ENCODE assay signal across 19 cellular contexts in the genomic region with DNA sequence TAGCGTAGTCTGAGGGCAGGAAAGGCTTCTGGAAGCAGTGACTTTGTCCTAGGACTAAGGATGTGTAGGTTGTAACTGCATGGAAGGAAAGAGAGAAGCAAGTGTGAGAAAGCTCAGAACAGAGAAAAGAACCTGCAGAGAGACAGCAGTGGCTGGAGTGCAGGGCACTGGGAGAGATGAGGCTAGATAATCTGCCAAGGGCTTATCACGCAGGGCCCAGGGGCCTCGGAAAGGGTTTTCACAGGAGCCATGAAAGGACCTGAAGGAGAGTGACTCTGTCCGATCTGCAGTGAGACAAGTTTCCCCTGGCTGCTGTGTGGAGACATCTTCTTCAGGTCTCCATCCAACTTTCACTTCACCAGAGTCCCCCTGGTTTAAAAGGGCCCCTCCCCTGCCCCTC. TPM values are rescaled to one million over a fixed set of nuclear protein-coding genes. Genes with fewer than 3 reads are reported as not detected.
DNase-seq lines count a peak whose midpoint lies in the region; ATAC-seq, FAIRE-seq and TF ChIP-seq lines count a peak whose summit lies in the region.
"Had no signal": no experiment of that assay in that cellular context is flagged by ENCODE, and none has a peak within 500 bp of the region (broad histone marks: within the 10 kb centered on the region; RNA-seq: fewer than 3 reads in every experiment).

No MANE protein-coding gene starts in this region.

- H4K5ac ChIP-seq in H9 (ENCODE audit: insufficient read length, low read depth, low read length) (no peak overlapping the region), H1 (ENCODE audit: insufficient read length, low read depth, low read length) (no peak overlapping the region)

- intact Hi-C loops in mucosa of descending colon (cut with DNase I, micrococcal nuclease), result no loop called here

- H4K91ac ChIP-seq in H9 (ENCODE audit: insufficient read length, low read depth, low read length) (no peak overlapping the region), H1 (replicated peaks; ENCODE audit: insufficient read length, low read length) (no peak overlapping the region)

- CTCF ChIA-PET in H1 (lab: Charles Lee; ENCODE audit: partially characterized antibody), result interaction anchor here (0.6 to 6.6 kb wide), 4 partner anchors 9 to 731 kb away, joined by 3 to 48 read pairs (median 4); partner anchors contain the start of gene PRR14

- H3K23me2 ChIP-seq in H9 (ENCODE audit: insufficient read length, low read depth, low read length, poor library complexity, severe bottlenecking) (no peaks in the 10 kb centered on the region), H1 (ENCODE audit: low read depth, low read length) (no peaks in the 10 kb centered on the region)

- H3K4ac ChIP-seq in H9 (ENCODE audit: low read depth, low read length) (no peak overlapping the region), H1 (replicated peaks; ENCODE audit: insufficient read length, low read depth, low read length) (no peak overlapping the region)

- H3K4me1 Mint-ChIP-seq in H9 (peaks cover 15 to 20% of the 10 kb centered on the region in 2 experiments), nephron progenitor cell (peaks cover 33% of the 10 kb centered on the region)

- H3K9ac ChIP-seq in H9 (ENCODE audit: extremely low read depth, insufficient read length, low read length), result no peak overlapping the region
- H3K9ac ChIP-seq in H1 (replicated peaks in 1 of 4; ENCODE audit: extremely low read depth in 1 of 4, low read depth in 3 of 4, low read length in 3 of 4), result no peak overlapping the region

- no peak overlapping the region for H2AFZ ChIP-seq in H9 (ENCODE audit: low read length)
- H2AFZ ChIP-seq in H1 (ENCODE audit: low read length), result no peak overlapping the region
- peak overlapping the region; percentile 56 for H2AFZ ChIP-seq in osteoblast (ENCODE audit: low read length)

- H2BK12ac ChIP-seq in H9 (ENCODE audit: insufficient read length, low read depth, low read length) (no peak overlapping the region), H1 (ENCODE audit: low read depth, low read length) (no peak overlapping the region)

- H3K27me3 Mint-ChIP-seq in H9 (ENCODE audit: low read depth), result peaks cover 100% of the 10 kb centered on the region
- H3K27me3 Mint-ChIP-seq in nephron progenitor cell (ENCODE audit: low read depth, poor library complexity), result peaks cover 41% of the 10 kb centered on the region

- no peak for DNase-seq in H9
- peak; percentile 28 for DNase-seq in NCI-H526 treated with DMSO at 0.1 percent for 48 hours (lab: John Stamatoyannopoulos, UW)
- DNase-seq in H1 (ENCODE audit: low read depth in 1 of 2, low spot score in 2 of 2), result no peak
- no peak for DNase-seq in osteoblast (ENCODE audit: insufficient read length, low spot score, missing footprints)
- DNase-seq in mucosa of descending colon, result no peak
- no peak for DNase-seq in nephron progenitor cell
- DNase-seq: BE2C; EL; GF-D8; MM.1S; NCI-H1048; NCI-H1417 treated with DMSO at 0.1 percent for 48 hours; NCI-H187; NCI-H446; NCI-H69; NK-92 treated with Interleukin-12 subunit alpha and Interleukin-12 subunit beta, amount 100 ng/mL, for 24 hours had no signal

- H2BK5ac ChIP-seq in H9 (ENCODE audit: insufficient read length, low read length) (no peak overlapping the region), H1 (ENCODE audit: low read depth, low read length) (no peak overlapping the region)

- no peak overlapping the region for H3K18ac ChIP-seq in H9 (ENCODE audit: insufficient read length, low read depth, low read length)
- no peak overlapping the region for H3K18ac ChIP-seq in H1 (ENCODE audit: extremely low read depth, low read length)

- WGBS in H9 (ENCODE audit: extremely low coverage, insufficient read length, low lambda C conversion rate), result no CpG with 5 or more reads among the region's 4 CpGs
- WGBS in H1 (ENCODE audit: extremely low coverage in 1 of 2, insufficient coverage in 1 of 2, insufficient read length in 1 of 2, insufficient replicate concordance in 2 of 2, low coverage in 1 of 2, low lambda C conversion rate in 2 of 2, missing lambda C conversion rate in 1 of 2), 2 experiments, result 45% methylated on average over 4 of the region's 4 CpGs; no CpG with 5 or more reads in 1 of the 2 experiments

- H3K56ac ChIP-seq in H9 (ENCODE audit: insufficient read length, low read depth, low read length) (no peak overlapping the region), H1 (replicated peaks; ENCODE audit: insufficient read length, low read depth, low read length) (no peak overlapping the region)

- no peak overlapping the region for H2BK120ac ChIP-seq in H9 (ENCODE audit: low read depth, low read length, poor library complexity, severe bottlenecking)
- no peak overlapping the region for H2BK120ac ChIP-seq in H1 (replicated peaks; ENCODE audit: low read depth, low read length)

- no peak overlapping the region for H2BK15ac ChIP-seq in H9 (ENCODE audit: low read depth, low read length)
- no peak overlapping the region for H2BK15ac ChIP-seq in H1 (ENCODE audit: low read length)

- POLR2A ChIA-PET in H1 (lab: Charles Lee; ENCODE audit: partially characterized antibody), result interaction anchor here (2.6 to 2.7 kb wide), 2 partner anchors 14 to 33 kb away, joined by 11 to 16 read pairs; partner anchors contain the start of gene FBRS

- ATAC-seq in mucosa of descending colon, result no peak
- no peak for ATAC-seq in GM21723 (IDR thresholded peaks at IDR 0.05; ENCODE audit: unreplicated experiment)
- ATAC-seq: HCT116, Panc1 had no signal

- no peak for TF ChIP-seq POLR2A in H1 (IDR thresholded peaks at IDR 0.05; ENCODE audit: control extremely low read depth in 1 of 2, low read depth in 2 of 2, low read length in 2 of 2)

- H4K8ac ChIP-seq in H9 (replicated peaks; ENCODE audit: insufficient read length, low read depth, low read length), result no peak overlapping the region
- H4K8ac ChIP-seq in H1 (ENCODE audit: extremely low read depth, insufficient read depth, low read length), result no peak overlapping the region

- no peak for TF ChIP-seq EP300 in H1 (IDR thresholded peaks at IDR 0.05; ENCODE audit: borderline replicate concordance in 1 of 2, low read depth in 2 of 2, low read length in 2 of 2)

- H3K4me3 ChIP-seq in H1 (ENCODE audit: extremely low read depth in 1 of 4, insufficient read depth in 2 of 4, low read depth in 3 of 4, low read length in 4 of 4) (peak overlapping the region in 1 of 4 experiments; percentile 15; a peak in 2 of 8 replicates), osteoblast (ENCODE audit: insufficient read depth, low read length) (no peak overlapping the region), mucosa of descending colon (no peak overlapping the region)

- H3K4me1 ChIP-seq in H9 (ENCODE audit: insufficient read depth, low read length) (no peaks in the 10 kb centered on the region), H1 (replicated peaks in 1 of 4; ENCODE audit: control insufficient read depth in 3 of 4, insufficient read depth in 4 of 4, low read length in 3 of 4) (peaks cover 0 to 5% (median 3%) of the 10 kb centered on the region in 4 experiments; a peak in 6 of 7 replicates), osteoblast (ENCODE audit: insufficient read depth, low read length) (no peaks in the 10 kb centered on the region), mucosa of descending colon (ENCODE audit: low read depth) (no peaks in the 10 kb centered on the region)
- H3K4me1 ChIP-seq: BE2C had no signal

- H4K20me1 ChIP-seq in H9 (ENCODE audit: control insufficient read depth, insufficient read depth, insufficient read length) (no peaks in the 10 kb centered on the region), H1 (replicated peaks in 1 of 2; ENCODE audit: control insufficient read depth in 1 of 2, insufficient read depth in 2 of 2, low read length in 2 of 2) (peaks cover 5 to 24% of the 10 kb centered on the region in 2 experiments), osteoblast (ENCODE audit: insufficient read depth, low read length) (no peaks in the 10 kb centered on the region)

- no peak overlapping the region for H3K14ac ChIP-seq in H9 (ENCODE audit: insufficient read depth, low read length)
- H3K14ac ChIP-seq in H1 (ENCODE audit: insufficient read length), result no peak overlapping the region

- no peaks in the 10 kb centered on the region for H3K79me1 ChIP-seq in H9 (ENCODE audit: insufficient read depth, low read depth, low read length, poor library complexity, severe bottlenecking)
- no peaks in the 10 kb centered on the region for H3K79me1 ChIP-seq in H1 (ENCODE audit: low read depth, low read length)

- TF ChIP-seq CTCF in H9 (conservative IDR thresholded peaks at IDR 0.05), result no peak
- TF ChIP-seq CTCF in H1 (IDR thresholded peaks at IDR 0.05; ENCODE audit: control extremely low read depth in 1 of 3, insufficient read depth in 1 of 3, low read depth in 1 of 3, low read length in 3 of 3), result no peak
- TF ChIP-seq CTCF in osteoblast (IDR thresholded peaks at IDR 0.05; ENCODE audit: extremely low read depth, low read depth, low read length), result no peak
- no peak for TF ChIP-seq CTCF in mucosa of descending colon (IDR thresholded peaks at IDR 0.05)
- no peak for TF ChIP-seq CTCF in nephron progenitor cell (IDR thresholded peaks at IDR 0.05)

- H3K9me3 ChIP-seq in H9 (ENCODE audit: control insufficient read depth, low read depth, low read length) (no peaks in the 10 kb centered on the region), H1 (ENCODE audit: insufficient read depth in 2 of 2, low read depth in 1 of 2, low read length in 1 of 2) (no peaks in the 10 kb centered on the region), osteoblast (ENCODE audit: low read depth, low read length) (no peaks in the 10 kb centered on the region), mucosa of descending colon (no peaks in the 10 kb centered on the region)
- H3K9me3 ChIP-seq: BE2C had no signal

- H3K4me3 Mint-ChIP-seq in H9, result no peak overlapping the region
- no peak overlapping the region for H3K4me3 Mint-ChIP-seq in nephron progenitor cell

- TF ChIP-seq RAD21 in H1 (IDR thresholded peaks at IDR 0.05 in 1 of 2, conservative IDR thresholded peaks at IDR 0.05 in 1 of 2; ENCODE audit: low read depth in 2 of 2, low read length in 2 of 2), result no peak

- H3K27me3 ChIP-seq in H9 (ENCODE audit: insufficient read depth, low read length) (peaks cover 74% of the 10 kb centered on the region), H1 (replicated peaks in 1 of 4; ENCODE audit: control insufficient read depth in 3 of 4, extremely low read depth in 1 of 4, insufficient read depth in 3 of 4, low read length in 3 of 4) (peaks cover 74 to 95% (median 84%) of the 10 kb centered on the region in 4 experiments), osteoblast (ENCODE audit: insufficient read depth, low read length) (no peaks in the 10 kb centered on the region)
- H3K27me3 ChIP-seq: BE2C had no signal

- H2BK20ac ChIP-seq in H9 (ENCODE audit: low read depth, low read length, poor library complexity, severe bottlenecking) (no peak overlapping the region), H1 (ENCODE audit: low read length) (no peak overlapping the region)

- H3K36me3 ChIP-seq in H1 (ENCODE audit: control insufficient read depth in 2 of 4, insufficient read depth in 4 of 4, low read length in 3 of 4) (no peaks in the 10 kb centered on the region), osteoblast (ENCODE audit: insufficient read depth, low read length) (no peaks in the 10 kb centered on the region), mucosa of descending colon (ENCODE audit: low read depth) (no peaks in the 10 kb centered on the region)
- H3K36me3 ChIP-seq: BE2C had no signal

- H3K27ac ChIP-seq in H9 (ENCODE audit: insufficient read length, low read depth, low read length) (no peak overlapping the region), H1 (ENCODE audit: low read depth, low read length) (no peak overlapping the region), osteoblast (ENCODE audit: low read depth, low read length) (no peak overlapping the region)

- H3K27ac Mint-ChIP-seq in H9 (no peak overlapping the region), nephron progenitor cell (no peak overlapping the region)

- H3K79me2 ChIP-seq in H9 (ENCODE audit: insufficient read depth, low read length) (no peaks in the 10 kb centered on the region), H1 (ENCODE audit: control insufficient read depth in 1 of 2, insufficient read depth in 2 of 2, low read length in 2 of 2) (no peaks in the 10 kb centered on the region), osteoblast (ENCODE audit: insufficient read depth, low read length) (no peaks in the 10 kb centered on the region)

- H3K36me3 Mint-ChIP-seq in H9 (ENCODE audit: insufficient read depth in 1 of 3, low read depth in 3 of 3), result no peaks in the 10 kb centered on the region
- H3K36me3 Mint-ChIP-seq in nephron progenitor cell (ENCODE audit: low read depth), result no peaks in the 10 kb centered on the region

- FAIRE-seq in H1 (lab: Jason Lieb, UNC), result no peak

- H3K23ac ChIP-seq in H9 (ENCODE audit: insufficient read length, low read depth, low read length) (no peak overlapping the region), H1 (ENCODE audit: insufficient read length) (no peak overlapping the region)

- no peak overlapping the region for H3T11ph ChIP-seq in H9 (ENCODE audit: low read length)

- H3K4me2 ChIP-seq in H9 (ENCODE audit: insufficient read depth, insufficient read length, low read length) (peak overlapping the region; percentile 16), H1 (ENCODE audit: insufficient read depth in 1 of 2, low read depth in 2 of 2, low read length in 2 of 2) (peak overlapping the region; percentile 43 to 52; a peak in 1 of 4 replicates), osteoblast (ENCODE audit: insufficient read depth, low read length) (no peak overlapping the region)

- H2AK5ac ChIP-seq in H9 (ENCODE audit: insufficient read length, low read length) (no peak overlapping the region), H1 (ENCODE audit: low read depth, low read length) (no peak overlapping the region)

- H3K9me3 Mint-ChIP-seq in H9, result peaks cover 0 to 5% of the 10 kb centered on the region in 2 experiments; a peak in 3 of 5 replicates
- H3K9me3 Mint-ChIP-seq in nephron progenitor cell, result no peaks in the 10 kb centered on the region

RNA-seq across cellular contexts. Expression of gene SRCAP, which starts 7.1 kb away (rescaled TPM):
- total RNA-seq in H9 (2021), result 63.1 and 65.5 TPM in 2 replicates
- 54.3 and 58.7 TPM in 2 replicates for total RNA-seq in H1 (2021; fragmentation: NEBNext Ultra II Directional; extraction: Animal tissue kit (Norgen Biotek cat#: 25700))
- polyA plus RNA-seq in H1 (2011; rRNA removed), result 5.5 and 9.5 TPM in 2 replicates
- 2.4 TPM for polyA plus RNA-seq in H1 (2011; cell fraction: cytosol; rRNA removed)
- 16.9 TPM for polyA plus RNA-seq in H1 (2011; cell fraction: nucleus; rRNA removed)
- polyA plus RNA-seq in H1 (2012, experiment 1 of 2), result 12.7 to 20.6 TPM (median 16.9 TPM) in 4 replicates
- 8.1 TPM for polyA plus RNA-seq in H1 (2012, experiment 2 of 2)
- polyA plus RNA-seq in H1 (2013, experiment 1 of 2), result 18.2 TPM
- 16.0 TPM for polyA plus RNA-seq in H1 (2013, experiment 2 of 2)
- polyA minus RNA-seq in H1 (2011; rRNA and poly(A)+ RNA removed), result 11.7 and 17.0 TPM in 2 replicates
- 19.4 TPM for polyA minus RNA-seq in H1 (2011; cell fraction: cytosol; rRNA and poly(A)+ RNA removed)
- 27.4 TPM for polyA minus RNA-seq in H1 (2011; cell fraction: nucleus; rRNA and poly(A)+ RNA removed)
- total RNA-seq in osteoblast, result 16.3 and 19.2 TPM in 2 replicates
- 10 to 100 TPM; 64.8 to 88.9 (median 65.4) TPM for total RNA-seq in mucosa of descending colon

RNA-seq across cellular contexts. Expression of gene FBRS, which starts 33.7 kb away (rescaled TPM):
- 12.6 and 16.8 TPM in 2 replicates for total RNA-seq in H9 (2021)
- 12.9 and 13.9 TPM in 2 replicates for total RNA-seq in H1 (2021; fragmentation: NEBNext Ultra II Directional; extraction: Animal tissue kit (Norgen Biotek cat#: 25700))
- 2.4 and 3.8 TPM in 2 replicates for polyA plus RNA-seq in H1 (2011; rRNA removed)
- polyA plus RNA-seq in H1 (2011; cell fraction: cytosol; rRNA removed), result 2.2 TPM
- 20.7 TPM for polyA plus RNA-seq in H1 (2011; cell fraction: nucleus; rRNA removed)
- 7.4 to 11.7 TPM (median 9.5 TPM) in 4 replicates for polyA plus RNA-seq in H1 (2012, experiment 1 of 2)
- 6.9 TPM for polyA plus RNA-seq in H1 (2012, experiment 2 of 2)
- 9.1 TPM for polyA plus RNA-seq in H1 (2013, experiment 1 of 2)
- 8.2 TPM for polyA plus RNA-seq in H1 (2013, experiment 2 of 2)
- 2.0 and 3.6 TPM in 2 replicates for polyA minus RNA-seq in H1 (2011; rRNA and poly(A)+ RNA removed)
- polyA minus RNA-seq in H1 (2011; cell fraction: cytosol; rRNA and poly(A)+ RNA removed), result 4.8 TPM
- polyA minus RNA-seq in H1 (2011; cell fraction: nucleus; rRNA and poly(A)+ RNA removed), result 11.5 TPM
- total RNA-seq in osteoblast, result 24.5 and 30.8 TPM in 2 replicates
- 10 to 100 TPM; 82.6 to 97.1 (median 85.8) TPM for total RNA-seq in mucosa of descending colon

RNA-seq across cellular contexts. Expression of gene PRR14, which starts 41.1 kb away (rescaled TPM):
- total RNA-seq in H9 (2021) (11.6 and 13.6 TPM in 2 replicates), osteoblast (6.8 and 8.0 TPM in 2 replicates), mucosa of descending colon (10 to 100 TPM; 42.1 to 65.6 (median 45.6) TPM)
- total RNA-seq in H1 (2021; fragmentation: NEBNext Ultra II Directional; extraction: Animal tissue kit (Norgen Biotek cat#: 25700)), result 16.1 and 18.9 TPM in 2 replicates
- 3.6 and 8.7 TPM in 2 replicates for polyA plus RNA-seq in H1 (2011; rRNA removed)
- 2.8 TPM for polyA plus RNA-seq in H1 (2011; cell fraction: cytosol; rRNA removed)
- 13.6 TPM for polyA plus RNA-seq in H1 (2011; cell fraction: nucleus; rRNA removed)
- polyA plus RNA-seq in H1 (2012, experiment 1 of 2), result 10.6 to 13.7 TPM (median 12.0 TPM) in 4 replicates
- polyA plus RNA-seq in H1 (2012, experiment 2 of 2), result 11.9 TPM
- 17.6 TPM for polyA plus RNA-seq in H1 (2013, experiment 1 of 2)
- polyA plus RNA-seq in H1 (2013, experiment 2 of 2), result 17.2 TPM
- polyA minus RNA-seq in H1 (2011; rRNA and poly(A)+ RNA removed), result 1.1 and 2.8 TPM in 2 replicates
- 5.3 TPM for polyA minus RNA-seq in H1 (2011; cell fraction: cytosol; rRNA and poly(A)+ RNA removed)
- polyA minus RNA-seq in H1 (2011; cell fraction: nucleus; rRNA and poly(A)+ RNA removed), result 10.0 TPM

RNA-seq across cellular contexts. Expression of gene PHKG2, which starts 56.3 kb away (rescaled TPM):
- total RNA-seq in H9 (2021) (46.6 and 47.9 TPM in 2 replicates), osteoblast (20.3 and 25.0 TPM in 2 replicates), mucosa of descending colon (10 to 100 TPM; 32.1 to 37.6 (median 33.0) TPM)
- total RNA-seq in H1 (2021; fragmentation: NEBNext Ultra II Directional; extraction: Animal tissue kit (Norgen Biotek cat#: 25700)), result 36.0 and 37.2 TPM in 2 replicates
- polyA plus RNA-seq in H1 (2011; rRNA removed), result 53.4 and 63.9 TPM in 2 replicates
- polyA plus RNA-seq in H1 (2011; cell fraction: cytosol; rRNA removed), result 43.7 TPM
- polyA plus RNA-seq in H1 (2011; cell fraction: nucleus; rRNA removed), result 123 TPM
- polyA plus RNA-seq in H1 (2012, experiment 1 of 2), result 30.6 to 44.5 TPM (median 43.0 TPM) in 4 replicates
- polyA plus RNA-seq in H1 (2012, experiment 2 of 2), result 47.4 TPM
- polyA plus RNA-seq in H1 (2013, experiment 1 of 2), result 28.4 TPM
- 26.2 TPM for polyA plus RNA-seq in H1 (2013, experiment 2 of 2)
- polyA minus RNA-seq in H1 (2011; rRNA and poly(A)+ RNA removed), result 29.9 and 30.1 TPM in 2 replicates
- 10.9 TPM for polyA minus RNA-seq in H1 (2011; cell fraction: cytosol; rRNA and poly(A)+ RNA removed)
- polyA minus RNA-seq in H1 (2011; cell fraction: nucleus; rRNA and poly(A)+ RNA removed), result 43.9 TPM
